Comparison of ENCODE assay signal across 8 cellular contexts in genomic region chr2:61536723-61537581, GRCh38. TPM values are rescaled to one million over a fixed set of nuclear protein-coding genes. Genes with fewer than 3 reads are reported as not detected.
DNase-seq lines count a peak whose midpoint lies in the region; ATAC-seq and TF ChIP-seq lines count a peak whose summit lies in the region.

No MANE protein-coding gene starts in this region.

- no peaks in the 10 kb centered on the region for H3K9me3 Mint-ChIP-seq in Caco-2 (ENCODE audit: unreplicated experiment)

- H3K4me2 ChIP-seq in OCI-LY3 (ENCODE audit: low read length): peak overlapping the region; percentile 84

- no peaks in the 10 kb centered on the region for H3K9me3 ChIP-seq in Caco-2
- no peaks in the 10 kb centered on the region for H3K9me3 ChIP-seq in OCI-LY3 (ENCODE audit: insufficient read depth, low read length)
- H3K9me3 ChIP-seq in mucosa of rectum (ENCODE audit: control insufficient read depth in 2 of 2, low read length in 2 of 2): no peaks in the 10 kb centered on the region

- H3K4me3 ChIP-seq in Caco-2 (ENCODE audit: low read depth, low read length): peak overlapping the region; percentile 99
- H3K4me3 ChIP-seq in OCI-LY3 (ENCODE audit: low read length): peak overlapping the region; percentile 95
- H3K4me3 ChIP-seq in mucosa of rectum (ENCODE audit: low read length in 2 of 2): peak overlapping the region; percentile 90 to 93

- DNase-seq in Caco-2 (peak; percentile 77 to 85), HT1080 (ENCODE audit: low read depth) (peak; percentile 95), erythroblast (lab: John Stamatoyannopoulos, UW) (peak; percentile 67 to 92)
- DNase-seq in activated T-cell treated with anti-CD3 and anti-CD28 coated beads, Interleukin-2, amount 50 U/mL, for 1 hour: peak; percentile 75
- DNase-seq in stimulated activated CD8-positive, alpha-beta memory T cell treated with anti-CD3 and anti-CD28 coated beads, Interleukin-4, amount 100 ng/mL, for 4 hours (ENCODE audit: low read depth in 2 of 2, low spot score in 1 of 2): peak; percentile 70 to 71

- peaks cover 67% of the 10 kb centered on the region for H3K79me2 ChIP-seq in OCI-LY3 (ENCODE audit: low read length)

- no peaks in the 10 kb centered on the region for H3K36me3 ChIP-seq in Caco-2 (ENCODE audit: control insufficient read depth, insufficient read depth, low read length)
- peaks cover 8% of the 10 kb centered on the region for H3K36me3 ChIP-seq in OCI-LY3 (replicated peaks; ENCODE audit: low read depth, low read length)
- H3K36me3 ChIP-seq in mucosa of rectum (ENCODE audit: control insufficient read depth in 2 of 2, insufficient read depth in 2 of 2, low read length in 2 of 2): no peaks in the 10 kb centered on the region

- BruUV-seq in Caco-2 (replicated peaks; lab: Mats Ljungman, UMichigan): TSS peak; percentile 89

- H3K27me3 ChIP-seq in Caco-2 (replicated peaks; ENCODE audit: control insufficient read depth, insufficient read depth, low read length) (no peaks in the 10 kb centered on the region), OCI-LY3 (ENCODE audit: low read depth, low read length) (no peaks in the 10 kb centered on the region), mucosa of rectum (ENCODE audit: control insufficient read depth in 2 of 2, insufficient read depth in 2 of 2, low read length in 2 of 2) (no peaks in the 10 kb centered on the region)

- TF ChIP-seq CTCF in Caco-2 (IDR thresholded peaks at IDR 0.05; ENCODE audit: insufficient read depth in 1 of 2, low read depth in 1 of 2, low read length in 1 of 2, severe bottlenecking in 1 of 2, unreplicated experiment in 1 of 2): no peak
- TF ChIP-seq CTCF in OCI-LY3 (IDR thresholded peaks at IDR 0.05; ENCODE audit: low read depth, low read length): no peak

- H4K20me1 ChIP-seq in OCI-LY3 (ENCODE audit: insufficient read depth, low read length): peaks cover 44% of the 10 kb centered on the region

- ATAC-seq in GM21360 (IDR thresholded peaks at IDR 0.05; ENCODE audit: unreplicated experiment): peak; percentile 50

- H3K4me1 ChIP-seq in Caco-2 (peaks cover 9% of the 10 kb centered on the region), OCI-LY3 (ENCODE audit: low read length) (peaks cover 28% of the 10 kb centered on the region), mucosa of rectum (ENCODE audit: control insufficient read depth in 2 of 2, insufficient read depth in 2 of 2, low read length in 2 of 2) (peaks cover 8 to 16% of the 10 kb centered on the region in 2 donors)

- H3K27ac ChIP-seq in OCI-LY3 (ENCODE audit: low read length) (peak overlapping the region; percentile 92), mucosa of rectum (ENCODE audit: low read depth in 2 of 2, low read length in 2 of 2) (peak overlapping the region; percentile 99)

- CTCF ChIA-PET in Caco-2 (lab: Charles Lee): interaction anchor here (0.7 kb wide), 1 partner anchor 111 kb away, joined by 3 read pairs; no protein-coding TSS in a partner anchor

- H3K4me3 Mint-ChIP-seq in Caco-2 (ENCODE audit: unreplicated experiment): peak overlapping the region; percentile 94

- peak overlapping the region; percentile 94 for H3K27ac Mint-ChIP-seq in Caco-2 (ENCODE audit: unreplicated experiment)

- no peak overlapping the region for H2AFZ ChIP-seq in OCI-LY3 (ENCODE audit: low read depth, low read length)

- H3K4me1 Mint-ChIP-seq in Caco-2 (ENCODE audit: low read depth, unreplicated experiment): no peaks in the 10 kb centered on the region

- H3K36me3 Mint-ChIP-seq in Caco-2 (ENCODE audit: insufficient read depth, unreplicated experiment): peaks cover 48% of the 10 kb centered on the region

- H3K9ac ChIP-seq in OCI-LY3 (ENCODE audit: low read length) (peak overlapping the region; percentile 97), mucosa of rectum (ENCODE audit: low read depth in 1 of 2, low read length in 2 of 2) (peak overlapping the region; percentile 89 to 94)

- H3K27me3 Mint-ChIP-seq in Caco-2 (ENCODE audit: insufficient read depth, unreplicated experiment): no peaks in the 10 kb centered on the region

- peak; percentile 89 for TF ChIP-seq POLR2A in erythroblast (IDR thresholded peaks at IDR 0.05; ENCODE audit: low read length)

- POLR2A ChIA-PET in Caco-2 (lab: Charles Lee): interaction anchor here (0.6 to 1.6 kb wide), 4 partner anchors 81 to 469 kb away, joined by 3 to 10 read pairs (median 4); no protein-coding TSS in a partner anchor

- intact Hi-C loops in Caco-2 (cut with micrococcal nuclease; ENCODE audit: unreplicated experiment): loop anchor here (5.0 kb wide), 2 partner anchors 100 to 360 kb away; no protein-coding TSS in a partner anchor

RNA-seq across cellular contexts. Expression of gene XPO1, which starts 1.2 kb away (rescaled TPM):
- 218 and 241 TPM in 2 replicates for total RNA-seq in Caco-2 (2022)
- total RNA-seq in HT1080 (2014; rRNA removed; shearing (Covaris generic)): 164 and 197 TPM in 2 replicates
- 135 and 158 TPM in 2 replicates for polyA plus RNA-seq in HT1080 (2015; cell fraction: cytosol; rRNA removed)
- 443 and 523 TPM in 2 replicates for polyA plus RNA-seq in HT1080 (2015; cell fraction: nucleus; rRNA removed)

Comparison
In these comparisons a context has a peak if more than half of its experiments do, and no peak if none do; other contexts are left out.
1. Peak in every context shown above with its lines: DNase-seq, ATAC-seq, H3K4me3 ChIP-seq and H3K27ac ChIP-seq.